16 cellular contexts compared by ENCODE assay signal in genomic region chr4:173489514-173489913, GRCh38. TPM values are rescaled to one million over a fixed set of nuclear protein-coding genes. Genes with fewer than 3 reads are reported as not detected.
DNase-seq lines count a peak whose midpoint lies in the region; FAIRE-seq lines count a peak whose summit lies in the region.
"Had no signal": no experiment of that assay in that cellular context is flagged by ENCODE, and none has a peak within 500 bp of the region (broad histone marks: within the 10 kb centered on the region; RNA-seq: fewer than 3 reads in every experiment).

No MANE protein-coding gene starts in this region.

- FAIRE-seq in endometrium (lab: Jason Lieb, UNC) = peak; percentile 95

- peak; percentile 44 for DNase-seq in GM03348 (ENCODE audit: low spot score)
- DNase-seq in NCI-H2029 (lab: John Stamatoyannopoulos, UW) = peak; percentile 4
- peak; percentile 83 for DNase-seq in renal cortical epithelial cell (ENCODE audit: low read depth)
- no peak for DNase-seq in COLO829 (ENCODE audit: low spot score)
- DNase-seq in GOT3 (lab: John Stamatoyannopoulos, UW) = no peak
- DNase-seq in NCI-H524 treated with DMSO at 0.1 percent for 48 hours (lab: John Stamatoyannopoulos, UW) = no peak
- DNase-seq: activated CD4-positive, CD25-positive, alpha-beta regulatory T cell treated with anti-CD3 and anti-CD28 coated beads, Interleukin-2, amount 50 U/mL, for 72 hours; CD4-positive, alpha-beta T cell; KG1; left colon; NCI-H1694; NCI-H774; psoas muscle; stimulated activated CD4-positive, alpha-beta T cell treated with anti-CD3 and anti-CD28 coated beads, Interleukin-2, amount 100 ng/mL, for 24 hours; stimulated activated CD8-positive, alpha-beta memory T cell treated with anti-CD3 and anti-CD28 coated beads, Interleukin-4, amount 100 ng/mL, for 48 hours had no signal

RNA-seq across cellular contexts. Expression of gene HAND2, which starts 40.5 kb away (rescaled TPM):
- not detected in 2 replicates for total RNA-seq in renal cortical epithelial cell
- total RNA-seq: CD4-positive, alpha-beta T cell had no signal

Comparison
In these comparisons a context has a peak if more than half of its experiments do, and no peak if none do; other contexts are left out.
1. DNase-seq: peak in GM03348 (single experiment), NCI-H2029 (single experiment) and renal cortical epithelial cell (single experiment); none in COLO829 (single experiment), GOT3 (single experiment) and NCI-H524 treated with DMSO at 0.1 percent for 48 hours (single experiment).